Comparison of ENCODE assay signal across 15 cellular contexts in genomic region chr10:14585287-14586193, GRCh38.
A peak's percentile ranks its signal among the peaks of the same experiment; 100 is the strongest.
DNase-seq lines count a peak whose midpoint lies in the region; ATAC-seq and TF ChIP-seq lines count a peak whose summit lies in the region.
"Had no signal": no experiment of that assay in that cellular context is flagged by ENCODE, and none has a peak within 500 bp of the region (broad histone marks: within the 10 kb centered on the region; RNA-seq: fewer than 3 reads in every experiment).

No MANE protein-coding gene starts in this region.

- dilution Hi-C loops in IMR-90 (cut with HindIII; ENCODE audit: low sequenced_read_pairs, unreplicated experiment) = no loop called here

- peak overlapping the region; percentile 84 to 91; a peak in 3 of 4 replicates for H4K8ac ChIP-seq in IMR-90 (ENCODE audit: low read depth in 2 of 2, low read length in 2 of 2)

- no peak; the same call in 1 of the 2 replicates for TF ChIP-seq POLR2A in IMR-90 (IDR thresholded peaks at IDR 0.05; ENCODE audit: low read depth, low read length)

- peak overlapping the region; percentile 97 for H3K27ac Mint-ChIP-seq in CD4-positive, alpha-beta T cell
- peak overlapping the region; percentile 98 for H3K27ac Mint-ChIP-seq in activated naive CD8-positive, alpha-beta T cell treated with anti-CD3 and anti-CD28 coated beads for 36 hours
- H3K27ac Mint-ChIP-seq in memory B cell = peak overlapping the region; percentile 92

- H2AFZ ChIP-seq in IMR-90 (replicated peaks; ENCODE audit: low read length, poor library complexity) = no peak overlapping the region

- H3K4me3 Mint-ChIP-seq in CD4-positive, alpha-beta T cell = peak overlapping the region; percentile 67
- H3K4me3 Mint-ChIP-seq in activated naive CD8-positive, alpha-beta T cell treated with anti-CD3 and anti-CD28 coated beads for 36 hours = peak overlapping the region; percentile 40
- peak overlapping the region; percentile 18 for H3K4me3 Mint-ChIP-seq in memory B cell

- intact Hi-C loops in CD4-positive, alpha-beta T cell (cut with DNase I, micrococcal nuclease) = loop anchor here in 1 of 2 experiments (2.0 kb wide), 1 partner anchor 17 kb away; no protein-coding TSS in a partner anchor
- intact Hi-C loops in IMR-90 (cut with micrococcal nuclease) = loop anchor here (5.0 kb wide), 1 partner anchor 38 kb away; no protein-coding TSS in a partner anchor

- 94% methylated on average over 8 of the region's 15 CpGs; no CpG with 5 or more reads in 1 of the 2 experiments for WGBS in IMR-90 (ENCODE audit: extremely low coverage in 2 of 2, insufficient read length in 1 of 2), 2 experiments

- H3K23ac ChIP-seq in IMR-90 (ENCODE audit: low read depth, low read length) = peak overlapping the region; percentile 92

- peaks cover 37% of the 10 kb centered on the region for H3K9me1 ChIP-seq in IMR-90 (ENCODE audit: insufficient read depth, low read length)

- peaks cover 36% of the 10 kb centered on the region for H3K36me3 Mint-ChIP-seq in CD4-positive, alpha-beta T cell (ENCODE audit: low read depth)
- peaks cover 74% of the 10 kb centered on the region for H3K36me3 Mint-ChIP-seq in activated naive CD8-positive, alpha-beta T cell treated with anti-CD3 and anti-CD28 coated beads for 36 hours
- H3K36me3 Mint-ChIP-seq in memory B cell = peaks cover 13% of the 10 kb centered on the region

- H3K9ac ChIP-seq in IMR-90 (ENCODE audit: low read depth, low read length) = no peak overlapping the region

- in situ Hi-C loops in IMR-90 (cut with MboI; ENCODE audit: low sequenced_read_pairs) = no loop called here

- peak overlapping the region; percentile 84 for H3K14ac ChIP-seq in IMR-90 (replicated peaks; ENCODE audit: low read depth, low read length)

- TF ChIP-seq CTCF in CD4-positive, alpha-beta T cell (IDR thresholded peaks at IDR 0.05) = no peak
- TF ChIP-seq CTCF in IMR-90 (conservative IDR thresholded peaks at IDR 0.05; ENCODE audit: low read depth, low read length) (no peak), GM20000 (IDR thresholded peaks at IDR 0.05; ENCODE audit: extremely low read depth, missing control alignments) (no peak)

- H2AK5ac ChIP-seq in IMR-90 (ENCODE audit: low read depth, low read length) = peak overlapping the region; percentile 99

- no peaks in the 10 kb centered on the region for H3K27me3 ChIP-seq in CD4-positive, alpha-beta T cell (ENCODE audit: control insufficient read depth, insufficient read depth, low read length)
- no peaks in the 10 kb centered on the region for H3K27me3 ChIP-seq in IMR-90 (ENCODE audit: control insufficient read depth, insufficient read depth, low read length)
- H3K27me3 ChIP-seq: right atrium auricular region had no signal

- ATAC-seq in CD4-positive, alpha-beta T cell (ENCODE audit: poor library complexity) = no peak
- ATAC-seq in IMR-90 (ENCODE audit: low read depth) (no peak), memory B cell (ENCODE audit: low read depth) (no peak), GM21529 (IDR thresholded peaks at IDR 0.05; ENCODE audit: unreplicated experiment) (no peak)
- ATAC-seq: Panc1 had no signal

- H3K4me1 Mint-ChIP-seq in CD4-positive, alpha-beta T cell (ENCODE audit: low read depth) = peaks cover 99% of the 10 kb centered on the region
- H3K4me1 Mint-ChIP-seq in activated naive CD8-positive, alpha-beta T cell treated with anti-CD3 and anti-CD28 coated beads for 36 hours = peaks cover 92% of the 10 kb centered on the region
- H3K4me1 Mint-ChIP-seq in memory B cell = peaks cover 70% of the 10 kb centered on the region

- peak overlapping the region; percentile 98 for H3K4ac ChIP-seq in IMR-90 (ENCODE audit: low read depth, low read length)

- peak overlapping the region; percentile 98 for H2BK120ac ChIP-seq in IMR-90 (ENCODE audit: low read depth, low read length)

- no peak for TF ChIP-seq RAD21 in IMR-90 (IDR thresholded peaks at IDR 0.05; ENCODE audit: low read length)

- H3K9me3 ChIP-seq in CD4-positive, alpha-beta T cell (ENCODE audit: control insufficient read depth, low read length) = no peaks in the 10 kb centered on the region
- H3K9me3 ChIP-seq in IMR-90 (ENCODE audit: control insufficient read depth, insufficient read depth, low read length) = no peaks in the 10 kb centered on the region
- H3K9me3 ChIP-seq: HAP-1, right atrium auricular region had no signal

- DNase-seq in CD4-positive, alpha-beta T cell = no peak
- DNase-seq in IMR-90 (no peak), memory B cell (ENCODE audit: low spot score in 2 of 2) (no peak), SKM-1 treated with dmso at 0.1 percent for 144 hours (lab: John Stamatoyannopoulos, UW; ENCODE audit: unreplicated experiment) (no peak), GM20000 (ENCODE audit: low spot score) (no peak), kidney glomerular epithelial cell (lab: John Stamatoyannopoulos, UW) (no peak)
- DNase-seq in activated naive CD8-positive, alpha-beta T cell treated with anti-CD3 and anti-CD28 coated beads for 36 hours = no peak
- DNase-seq: activated CD4-positive, CD25-positive, alpha-beta regulatory T cell treated with anti-CD3 and anti-CD28 coated beads, Interleukin-2, amount 50 U/mL, for 72 hours; DMS 273 treated with DMSO at 0.1 percent for 48 hours; NCI-H1417 treated with DMSO at 0.1 percent for 48 hours had no signal

- peak overlapping the region; percentile 86 for H4K5ac ChIP-seq in IMR-90 (ENCODE audit: low read depth, low read length)

- peak overlapping the region; percentile 97; the same call in 2 of the 3 replicates for H2BK15ac ChIP-seq in IMR-90 (ENCODE audit: low read depth, low read length)

- peaks cover 21% of the 10 kb centered on the region for H3K36me3 ChIP-seq in IMR-90 (ENCODE audit: control insufficient read depth, insufficient read depth, low read length)
- H3K36me3 ChIP-seq: HAP-1, right atrium auricular region had no signal

- H2AK9ac ChIP-seq in IMR-90 (replicated peaks; ENCODE audit: low read depth, low read length, poor library complexity) = no peak overlapping the region

- peak overlapping the region; percentile 76; the same call in 1 of the 2 replicates for H2BK20ac ChIP-seq in IMR-90 (ENCODE audit: low read depth, low read length)

- BruUV-seq in IMR-90 (replicated peaks; lab: Mats Ljungman, UMichigan) = no TSS peak

- H2BK5ac ChIP-seq in IMR-90 (ENCODE audit: low read depth, low read length, poor library complexity, severe bottlenecking) = peak overlapping the region; percentile 99

- CTCF ChIA-PET in CD4-positive, alpha-beta T cell (lab: Charles Lee) = no interaction called here
- CTCF ChIA-PET in IMR-90 (lab: Yijun Ruan, JAX) = no interaction called here

- peaks cover 33% of the 10 kb centered on the region for H4K20me1 ChIP-seq in IMR-90 (ENCODE audit: insufficient read depth, low read length)

- POLR2A ChIA-PET in CD4-positive, alpha-beta T cell (lab: Charles Lee) = interaction anchor here (0.9 to 4.7 kb wide), 3 partner anchors 14 to 43 kb away, joined by 3 to 53 read pairs (median 3); no protein-coding TSS in a partner anchor
- POLR2A ChIA-PET in IMR-90 (lab: Charles Lee; ENCODE audit: unreplicated experiment) = no interaction called here

- H3K4me3 ChIP-seq in IMR-90 (ENCODE audit: insufficient read depth, low read depth, low read length) = no peak overlapping the region
- H3K4me3 ChIP-seq: HAP-1, lung, right atrium auricular region had no signal

- peaks cover 29% of the 10 kb centered on the region for H3K4me1 ChIP-seq in IMR-90 (ENCODE audit: control insufficient read depth, insufficient read depth, low read length)

- no peaks in the 10 kb centered on the region for H3K27me3 Mint-ChIP-seq in CD4-positive, alpha-beta T cell
- H3K27me3 Mint-ChIP-seq in activated naive CD8-positive, alpha-beta T cell treated with anti-CD3 and anti-CD28 coated beads for 36 hours = no peaks in the 10 kb centered on the region
- H3K27me3 Mint-ChIP-seq in memory B cell = no peaks in the 10 kb centered on the region

- H3K9me3 Mint-ChIP-seq in CD4-positive, alpha-beta T cell = no peaks in the 10 kb centered on the region
- peaks cover 1% of the 10 kb centered on the region for H3K9me3 Mint-ChIP-seq in activated naive CD8-positive, alpha-beta T cell treated with anti-CD3 and anti-CD28 coated beads for 36 hours
- H3K9me3 Mint-ChIP-seq in memory B cell = no peaks in the 10 kb centered on the region

- H3K4me2 ChIP-seq in IMR-90 (ENCODE audit: low read depth, low read length) = no peak overlapping the region

- peak overlapping the region; percentile 26; the same call in 1 of the 2 replicates for H3K56ac ChIP-seq in IMR-90 (ENCODE audit: extremely low read depth, insufficient read depth, low read length)

- peaks cover 28 to 74% of the 10 kb centered on the region in 2 experiments for H3K79me1 ChIP-seq in IMR-90 (ENCODE audit: low read depth in 1 of 2, low read length in 2 of 2)

- H4K91ac ChIP-seq in IMR-90 (ENCODE audit: insufficient read depth, low read depth, low read length) = peak overlapping the region; percentile 86

- H3K27ac ChIP-seq in CD4-positive, alpha-beta T cell (ENCODE audit: low read depth, low read length) = peak overlapping the region; percentile 95
- H3K27ac ChIP-seq in IMR-90 (ENCODE audit: insufficient read depth, low read length) = peak overlapping the region; percentile 30
- H3K27ac ChIP-seq: right atrium auricular region had no signal

- H3K18ac ChIP-seq in IMR-90 (ENCODE audit: low read depth, low read length) = peak overlapping the region; percentile 84; the same call in 1 of the 2 replicates

TF ChIP-seq in IMR-90, 13 proteins besides CTCF, POLR2A, EP300 and RAD21 (continues in another document):
- TF ChIP-seq ELK1 (IDR thresholded peaks at IDR 0.05; ENCODE audit: borderline replicate concordance, low read depth, low read length) (no peak), USF2 (IDR thresholded peaks at IDR 0.05; ENCODE audit: low read depth, low read length) (no peak), MXI1 (IDR thresholded peaks at IDR 0.05; ENCODE audit: borderline replicate concordance, low read depth, low read length) (no peak), NFE2L2 (IDR thresholded peaks at IDR 0.05; ENCODE audit: low read depth, low read length) (no peak), BHLHE40 (IDR thresholded peaks at IDR 0.05; ENCODE audit: low read depth, low read length) (no peak), RCOR1 (IDR thresholded peaks at IDR 0.05; ENCODE audit: insufficient replicate concordance, low read length) (no peak)
